ENCODE assay signal across 23 cellular contexts in the genomic region with DNA sequence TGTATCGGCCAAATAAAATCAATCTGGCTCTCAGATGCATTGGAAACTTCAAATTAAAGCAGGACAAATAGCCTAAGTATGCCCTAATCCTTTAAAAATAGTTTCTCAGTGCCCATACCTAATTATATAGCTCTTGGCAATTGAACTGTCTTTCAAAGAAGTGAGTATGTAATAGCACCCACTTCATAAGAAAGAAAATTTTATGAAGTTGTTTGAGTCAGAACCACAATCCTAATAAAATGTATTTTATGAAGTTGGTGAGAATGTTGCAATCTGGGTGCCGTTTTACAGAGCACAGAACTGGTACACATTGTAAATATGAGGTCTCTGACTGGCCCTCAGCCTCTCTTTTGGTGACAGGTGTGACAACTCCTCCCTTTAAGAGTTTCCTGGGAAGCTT. TPM values are rescaled to one million over a fixed set of nuclear protein-coding genes. Genes with fewer than 3 reads are reported as not detected.
"Had no signal": no experiment of that assay in that cellular context is flagged by ENCODE, and none has a peak within 500 bp of the region (broad histone marks: within the 10 kb centered on the region; RNA-seq: fewer than 3 reads in every experiment).

No MANE protein-coding gene starts in this region.

- H3K4me3 ChIP-seq: ascending aorta, cardiac muscle cell, coronary artery, dorsolateral prefrontal cortex, left ventricle myocardium inferior, lung, right atrium auricular region, tibial nerve had no signal

- DNase-seq: activated CD4-positive, alpha-beta T cell treated with anti-CD3 and anti-CD28 coated beads for 4 hours; activated CD4-positive, alpha-beta T cell treated with anti-CD3 and anti-CD28 coated beads, Interleukin-2, amount 50 U/mL, for 4 hours; activated effector memory CD4-positive, alpha-beta T cell treated with anti-CD3 and anti-CD28 coated beads, Interleukin-2, amount 50 U/mL, for 16 hours; activated naive CD4-positive, alpha-beta T cell treated with anti-CD3 and anti-CD28 coated beads for 36 hours; activated naive CD8-positive, alpha-beta T cell treated with anti-CD3 and anti-CD28 coated beads for 36 hours; activated T-cell treated with anti-CD3 and anti-CD28 coated beads for 4 hours; cerebellar nuclear complex; dorsolateral prefrontal cortex; effector memory CD4-positive, alpha-beta T cell; glutamatergic neuron; left ventricle myocardium inferior; mesendoderm; stimulated activated CD4-positive, alpha-beta T cell treated with anti-CD3 and anti-CD28 coated beads, Interleukin-15, amount 100 ng/mL, for 24 hours; stimulated activated CD4-positive, alpha-beta T cell treated with anti-CD3 and anti-CD28 coated beads, Interleukin-2, amount 100 ng/mL, for 24 hours; stimulated activated naive CD4-positive, alpha-beta T cell treated with Interleukin-2 at 50 U/mL for 16 hours; T-helper 17 cell had no signal

- H3K27ac ChIP-seq: ascending aorta, cardiac muscle cell, coronary artery, dorsolateral prefrontal cortex, left ventricle myocardium inferior, right atrium auricular region, tibial nerve had no signal

- ATAC-seq: natural killer cell treated with Interleukin-12 subunit alpha and Interleukin-12 subunit beta and Interleukin-15 and Interleukin-18, amount 100 ng/mL, for 72 hours; T-helper 17 cell had no signal

- H3K36me3 ChIP-seq: ascending aorta, cardiac muscle cell, left ventricle myocardium inferior, right atrium auricular region, tibial nerve had no signal

- H3K4me1 ChIP-seq: ascending aorta, left ventricle myocardium inferior, right atrium auricular region, tibial nerve had no signal

- H3K9me3 ChIP-seq: ascending aorta had no signal

- H3K27me3 ChIP-seq: ascending aorta, cardiac muscle cell, dorsolateral prefrontal cortex, right atrium auricular region, tibial nerve had no signal

RNA-seq across cellular contexts. Expression of a gene that starts 45.4 kb away (rescaled TPM):
- total RNA-seq: activated naive CD8-positive, alpha-beta T cell treated with anti-CD3 and anti-CD28 coated beads for 36 hours had no signal
